8 cellular contexts compared by ENCODE assay signal in genomic region chr12:47216150-47216677, GRCh38.
DNase-seq lines count a peak whose midpoint lies in the region; ATAC-seq, FAIRE-seq and TF ChIP-seq lines count a peak whose summit lies in the region.

No MANE protein-coding gene starts in this region.

- H3K4me1 ChIP-seq in PC-3 (ENCODE audit: insufficient read depth, low read length) (peaks cover 44% of the 10 kb centered on the region), sigmoid colon (peaks cover 0 to 16% (median 8%) of the 10 kb centered on the region in 4 donors)

- intact Hi-C loops in PC-3 (cut with micrococcal nuclease): loop anchor here (5.0 kb wide), 2 partner anchors 91 to 119 kb away; no protein-coding TSS in a partner anchor
- intact Hi-C loops in sigmoid colon (cut with DNase I): no loop called here

- no peaks in the 10 kb centered on the region for H3F3A ChIP-seq in PC-3 (ENCODE audit: low read length, unreplicated experiment)

- BruUV-seq in PC-3 (replicated peaks; lab: Mats Ljungman, UMichigan): no TSS peak

- ATAC-seq in HG02759 (IDR thresholded peaks at IDR 0.05; ENCODE audit: unreplicated experiment) (peak; percentile 76), PC-3 (no peak)

- peak; percentile 42 for DNase-seq in GM18507 (ENCODE audit: extremely low spot score, insufficient read length, low read depth)
- no peak for DNase-seq in PC-3
- peak; percentile 88 for DNase-seq in activated naive CD4-positive, alpha-beta T cell treated with anti-CD3 and anti-CD28 coated beads, Interleukin-2, amount 10 ng/mL, durations not matched to agents 7 days and 5 days
- DNase-seq in sigmoid colon: no peak
- no peak for DNase-seq in HuH-7.5 (ENCODE audit: low spot score)
- DNase-seq in DMS79 (lab: John Stamatoyannopoulos, UW): no peak
- no peak for DNase-seq in GM03348 (ENCODE audit: low spot score)

- H3K27ac Mint-ChIP-seq in activated naive CD4-positive, alpha-beta T cell treated with anti-CD3 and anti-CD28 coated beads, Interleukin-2, amount 10 ng/mL, durations not matched to agents 7 days and 5 days: peak overlapping the region; percentile 95

- no peaks in the 10 kb centered on the region for H3K79me2 ChIP-seq in PC-3 (ENCODE audit: low read length)

- no peak for TF ChIP-seq CTCF in PC-3 (conservative IDR thresholded peaks at IDR 0.05; ENCODE audit: low read depth, low read length)
- TF ChIP-seq CTCF in sigmoid colon (IDR thresholded peaks at IDR 0.05): no peak

- H3K36me3 ChIP-seq in PC-3 (ENCODE audit: low read depth, low read length) (no peaks in the 10 kb centered on the region), sigmoid colon (no peaks in the 10 kb centered on the region)

- H3K27me3 ChIP-seq in PC-3 (ENCODE audit: low read length) (no peaks in the 10 kb centered on the region), sigmoid colon (no peaks in the 10 kb centered on the region)

- H2AFZ ChIP-seq in PC-3 (ENCODE audit: low read length): no peak overlapping the region

- WGBS in sigmoid colon, 2 donors: 51 to 85% methylated on average over 8 of the region's 8 CpGs

- no peaks in the 10 kb centered on the region for H4K20me1 ChIP-seq in PC-3 (ENCODE audit: low read length)

- no peak for TF ChIP-seq EP300 in sigmoid colon (IDR thresholded peaks at IDR 0.05)

- no peak overlapping the region for H3K9ac ChIP-seq in PC-3 (ENCODE audit: low read length)

- CTCF ChIA-PET in PC-3 (lab: Charles Lee): no interaction called here
- CTCF ChIA-PET in activated naive CD4-positive, alpha-beta T cell treated with anti-CD3 and anti-CD28 coated beads, Interleukin-2, amount 10 ng/mL, durations not matched to agents 7 days and 5 days (lab: Charles Lee): interaction anchor here (0.6 to 3.7 kb wide), 11 partner anchors 9 to 183 kb away, joined by 3 to 28 read pairs (median 5); partner anchors contain the start of gene PCED1B

- no peak overlapping the region for H3K4me3 ChIP-seq in PC-3 (ENCODE audit: low read length)
- peak overlapping the region in 1 of 4 donors; percentile 8 for H3K4me3 ChIP-seq in sigmoid colon

- no peaks in the 10 kb centered on the region for H3K27me3 Mint-ChIP-seq in activated naive CD4-positive, alpha-beta T cell treated with anti-CD3 and anti-CD28 coated beads, Interleukin-2, amount 10 ng/mL, durations not matched to agents 7 days and 5 days

- H3K4me2 ChIP-seq in PC-3 (ENCODE audit: low read length): peak overlapping the region; percentile 44

- no peaks in the 10 kb centered on the region for H3K9me2 ChIP-seq in PC-3 (replicated peaks; ENCODE audit: low read length)

- FAIRE-seq in GM18507 (lab: Jason Lieb, UNC): peak; percentile 92

- no peak for TF ChIP-seq POLR2A in sigmoid colon (IDR thresholded peaks at IDR 0.05)

- peak overlapping the region; percentile 81 for H3K4me3 Mint-ChIP-seq in activated naive CD4-positive, alpha-beta T cell treated with anti-CD3 and anti-CD28 coated beads, Interleukin-2, amount 10 ng/mL, durations not matched to agents 7 days and 5 days

- H3K9me3 ChIP-seq in PC-3 (ENCODE audit: low read length): no peaks in the 10 kb centered on the region
- H3K9me3 ChIP-seq in sigmoid colon: no peaks in the 10 kb centered on the region

- peaks cover 16% of the 10 kb centered on the region for H3K4me1 Mint-ChIP-seq in activated naive CD4-positive, alpha-beta T cell treated with anti-CD3 and anti-CD28 coated beads, Interleukin-2, amount 10 ng/mL, durations not matched to agents 7 days and 5 days

- H3K27ac ChIP-seq in PC-3 (ENCODE audit: low read length) (no peak overlapping the region; the same call in 1 of the 2 replicates), sigmoid colon (peak overlapping the region in 3 of 4 donors; percentile 20 to 39 (median 37))

- no peaks in the 10 kb centered on the region for H3K9me3 Mint-ChIP-seq in activated naive CD4-positive, alpha-beta T cell treated with anti-CD3 and anti-CD28 coated beads, Interleukin-2, amount 10 ng/mL, durations not matched to agents 7 days and 5 days

- POLR2A ChIA-PET in PC-3 (lab: Charles Lee; ENCODE audit: unreplicated experiment): no interaction called here

- peaks cover 74% of the 10 kb centered on the region for H3K36me3 Mint-ChIP-seq in activated naive CD4-positive, alpha-beta T cell treated with anti-CD3 and anti-CD28 coated beads, Interleukin-2, amount 10 ng/mL, durations not matched to agents 7 days and 5 days

Comparison
In these comparisons a context has a peak if more than half of its experiments do, and no peak if none do; other contexts are left out.
1. DNase-seq: peak in GM18507 (single experiment) and activated naive CD4-positive, alpha-beta T cell treated with anti-CD3 and anti-CD28 coated beads, Interleukin-2, amount 10 ng/mL, durations not matched to agents 7 days and 5 days (single experiment); none in PC-3 (single experiment), sigmoid colon (single experiment), HuH-7.5 (single experiment), DMS79 (single experiment) and GM03348 (single experiment).